Comparison of ENCODE assay signal across 16 cellular contexts in genomic region chr11:66283461-66284105, GRCh38. TPM values are rescaled to one million over a fixed set of nuclear protein-coding genes. Genes with fewer than 3 reads are reported as not detected.
DNase-seq lines count a peak whose midpoint lies in the region; ATAC-seq, FAIRE-seq and TF ChIP-seq lines count a peak whose summit lies in the region.
"Had no signal": no experiment of that assay in that cellular context is flagged by ENCODE, and none has a peak within 500 bp of the region (broad histone marks: within the 10 kb centered on the region; RNA-seq: fewer than 3 reads in every experiment).

No MANE protein-coding gene starts in this region.

- ATAC-seq in DND-41 (ENCODE audit: insufficient read depth, low read depth) (no peak), RWPE2 (ENCODE audit: low read depth) (no peak), naive B cell (ENCODE audit: low read depth in 2 of 2) (no peak), HG02798 (IDR thresholded peaks at IDR 0.05; ENCODE audit: poor library complexity, unreplicated experiment) (no peak)

- peak overlapping the region in 1 of 8 donors; percentile 89 for H3K4me3 Mint-ChIP-seq in naive B cell
- H3K4me3 Mint-ChIP-seq: endodermal cell had no signal

- peak overlapping the region in 4 of 6 donors; percentile 85 to 98 (median 93) for H3K27ac Mint-ChIP-seq in naive B cell
- H3K27ac Mint-ChIP-seq: endodermal cell had no signal

- peaks cover 12% of the 10 kb centered on the region for H3K79me2 ChIP-seq in DND-41 (ENCODE audit: insufficient read depth, low read length)

- no peak overlapping the region for H3K9ac ChIP-seq in DND-41 (ENCODE audit: low read depth, low read length)

- no peak overlapping the region for H2AFZ ChIP-seq in DND-41 (ENCODE audit: low read depth, low read length)
- H2AFZ ChIP-seq: hepatocyte had no signal

- H3K9me3 ChIP-seq in DND-41 (ENCODE audit: insufficient read depth, low read length, severe bottlenecking) (no peaks in the 10 kb centered on the region), RWPE2 (ENCODE audit: severe bottlenecking) (no peaks in the 10 kb centered on the region)
- H3K9me3 ChIP-seq: sigmoid colon, thoracic aorta had no signal

- H3K27me3 Mint-ChIP-seq in naive B cell = peaks cover 0 to 17% (median 11%) of the 10 kb centered on the region in 3 donors

- H3K4me3 ChIP-seq in AG04449 (ENCODE audit: low read depth, low read length) = no peak overlapping the region
- H3K4me3 ChIP-seq in DND-41 (ENCODE audit: low read depth in 1 of 2, low read length in 2 of 2) = no peak overlapping the region
- no peak overlapping the region for H3K4me3 ChIP-seq in RWPE2 (ENCODE audit: severe bottlenecking)
- H3K4me3 ChIP-seq: hepatocyte, sigmoid colon, thoracic aorta had no signal

- no peaks in the 10 kb centered on the region for H3K9me3 Mint-ChIP-seq in naive B cell
- H3K9me3 Mint-ChIP-seq: endodermal cell had no signal

- no peaks in the 10 kb centered on the region for H3K36me3 Mint-ChIP-seq in naive B cell

- H3K27ac ChIP-seq in DND-41 (ENCODE audit: low read length) (no peak overlapping the region), RWPE2 (ENCODE audit: poor library complexity, severe bottlenecking) (no peak overlapping the region)
- H3K27ac ChIP-seq: hepatocyte, thoracic aorta had no signal

- H3K4me1 ChIP-seq in DND-41 (ENCODE audit: insufficient read depth, low read length) (peaks cover 26% of the 10 kb centered on the region), RWPE2 (ENCODE audit: insufficient read depth, poor library complexity, severe bottlenecking) (peaks cover 4% of the 10 kb centered on the region)

- H3K27me3 ChIP-seq in DND-41 (ENCODE audit: insufficient read depth, low read length, poor library complexity) = no peaks in the 10 kb centered on the region
- H3K27me3 ChIP-seq in RWPE2 (ENCODE audit: insufficient read depth, poor library complexity, severe bottlenecking) = no peaks in the 10 kb centered on the region
- H3K27me3 ChIP-seq: hepatocyte, sigmoid colon had no signal

- TF ChIP-seq CTCF in AG04449 (IDR thresholded peaks at IDR 0.05; ENCODE audit: insufficient read depth, low read length, missing control alignments) (peak; percentile 17), DND-41 (IDR thresholded peaks at IDR 0.05; ENCODE audit: borderline replicate concordance, extremely low read depth, low read length, poor library complexity, severe bottlenecking) (peak; percentile 2), RWPE2 (IDR thresholded peaks at IDR 0.05; ENCODE audit: poor library complexity, severe bottlenecking) (no peak)

- DNase-seq in AG04449 (ENCODE audit: low read depth, low spot score) (no peak), DND-41 (no peak), RWPE2 (ENCODE audit: low spot score) (peak; percentile 42), naive B cell (no peak), NCI-H2081 (lab: John Stamatoyannopoulos, UW) (no peak), HPDE6-E6E7 (ENCODE audit: extremely low spot score) (no peak), GM12892 (ENCODE audit: insufficient read length) (no peak)
- DNase-seq: activated CD4-positive, alpha-beta T cell treated with anti-CD3 and anti-CD28 coated beads for 48 hours; DMS79; Kasumi-1; kidney glomerular epithelial cell; sigmoid colon had no signal

- POLR2A ChIA-PET in AG04449 (lab: Yijun Ruan, JAX) = interaction anchor here (1.3 kb wide), 1 partner anchor 44 kb away, joined by 4 read pairs; no protein-coding TSS in a partner anchor

- H3K4me1 Mint-ChIP-seq in naive B cell = peaks cover 49 to 57% (median 51%) of the 10 kb centered on the region in 3 donors
- H3K4me1 Mint-ChIP-seq: endodermal cell had no signal

- no peaks in the 10 kb centered on the region for H3K36me3 ChIP-seq in DND-41 (ENCODE audit: insufficient read depth, low read length)
- peaks cover 13% of the 10 kb centered on the region; the same call in 1 of the 2 replicates for H3K36me3 ChIP-seq in RWPE2 (ENCODE audit: low read depth)

- peaks cover 45% of the 10 kb centered on the region for H4K20me1 ChIP-seq in DND-41 (ENCODE audit: insufficient read depth, low read length)

- H3K4me2 ChIP-seq in DND-41 (ENCODE audit: insufficient read depth, low read length) = no peak overlapping the region
- H3K4me2 ChIP-seq: hepatocyte had no signal

- no peak for TF ChIP-seq POLR2A in GM12892 (IDR thresholded peaks at IDR 0.05; ENCODE audit: low read depth, low read length)

- CTCF ChIA-PET in AG04449 (lab: Yijun Ruan, JAX) = interaction anchor here (0.9 to 10.6 kb wide), 16 partner anchors 14 to 216 kb away, joined by 3 to 144 read pairs (median 6); partner anchors contain the start of genes BRMS1, CD248 and RAB1B

- no peak for FAIRE-seq in GM12892 (lab: Jason Lieb, UNC)

RNA-seq across cellular contexts. Expression of gene YIF1A, which starts 5.4 kb away (rescaled TPM):
- polyA plus RNA-seq in naive B cell (ENCODE audit: low read depth in 6 of 6) = 10 to 100 TPM; 57.1 to 82.1 (median 66.0) TPM
- polyA plus RNA-seq in GM12892 (2012; ENCODE audit: missing spikeins) = 25.8 TPM

RNA-seq across cellular contexts. Expression of gene CNIH2, which starts 5.6 kb away (rescaled TPM):
- polyA plus RNA-seq in naive B cell (ENCODE audit: low read depth in 6 of 6) = not detected
- 0.47 TPM for polyA plus RNA-seq in GM12892 (2012; ENCODE audit: missing spikeins)

RNA-seq across cellular contexts. Expression of gene TMEM151A, which starts 8.1 kb away (rescaled TPM):
- polyA plus RNA-seq in naive B cell (ENCODE audit: low read depth in 6 of 6) = not detected
- not detected for polyA plus RNA-seq in GM12892 (2012; ENCODE audit: missing spikeins)

RNA-seq across cellular contexts. Expression of gene RAB1B, which starts 15.1 kb away (rescaled TPM):
- polyA plus RNA-seq in naive B cell (ENCODE audit: low read depth in 6 of 6) = 10 to 100 TPM; 10.3 to 13.3 (median 12.2) TPM
- 58.2 TPM for polyA plus RNA-seq in GM12892 (2012; ENCODE audit: missing spikeins)

RNA-seq across cellular contexts. Expression of gene KLC2, which starts 26.1 kb away (rescaled TPM):
- 1 to 10 TPM in 5 of 6 donors, under 1 TPM in 1; 0.17 to 9.3 (median 5.6) TPM for polyA plus RNA-seq in naive B cell (ENCODE audit: low read depth in 6 of 6)
- 8.6 TPM for polyA plus RNA-seq in GM12892 (2012; ENCODE audit: missing spikeins)
